In genomic region chr6:39865011-39865888, GRCh38 we compare ENCODE assay signal across 8 cellular contexts.
DNase-seq lines count a peak whose midpoint lies in the region; ATAC-seq lines count a peak whose summit lies in the region.

No MANE protein-coding gene starts in this region.

- no peaks in the 10 kb centered on the region for H3K9me3 Mint-ChIP-seq in activated CD4-positive, alpha-beta T cell treated with anti-CD3 and anti-CD28 coated beads, Interleukin-2, amount 10 ng/mL, durations not matched to agents 7 days and 5 days

- H3K4me1 ChIP-seq in mesenchymal stem cell (ENCODE audit: control insufficient read depth, insufficient read depth, low read depth, low read length): peaks cover 10% of the 10 kb centered on the region

- peak overlapping the region in 1 of 2 experiments; percentile 52 for H3K18ac ChIP-seq in mesenchymal stem cell (ENCODE audit: low read depth in 1 of 2, low read length in 2 of 2)

- H3K36me3 Mint-ChIP-seq in activated CD4-positive, alpha-beta T cell treated with anti-CD3 and anti-CD28 coated beads, Interleukin-2, amount 10 ng/mL, durations not matched to agents 7 days and 5 days (ENCODE audit: low read depth): no peaks in the 10 kb centered on the region

- H4K91ac ChIP-seq in mesenchymal stem cell (ENCODE audit: low read length): peak overlapping the region; percentile 34

- no peak overlapping the region for H3K23ac ChIP-seq in mesenchymal stem cell (ENCODE audit: low read length in 2 of 2)

- H3K4ac ChIP-seq in mesenchymal stem cell (ENCODE audit: low read depth in 1 of 2, low read length in 2 of 2): no peak overlapping the region

- H3K4me3 ChIP-seq in mesenchymal stem cell (ENCODE audit: insufficient read depth in 1 of 2, low read depth in 1 of 2, low read length in 2 of 2): no peak overlapping the region

- no peak overlapping the region for H2AK5ac ChIP-seq in mesenchymal stem cell (ENCODE audit: low read length, severe bottlenecking)

- no peak overlapping the region for H3K27ac Mint-ChIP-seq in activated CD4-positive, alpha-beta T cell treated with anti-CD3 and anti-CD28 coated beads, Interleukin-2, amount 10 ng/mL, durations not matched to agents 7 days and 5 days

- H2BK12ac ChIP-seq in mesenchymal stem cell (ENCODE audit: low read length in 2 of 2): peak overlapping the region in 1 of 2 experiments; percentile 52

- no peak overlapping the region for H3K27ac ChIP-seq in mesenchymal stem cell (ENCODE audit: low read length, poor library complexity, severe bottlenecking)

- H3K4me3 Mint-ChIP-seq in activated CD4-positive, alpha-beta T cell treated with anti-CD3 and anti-CD28 coated beads, Interleukin-2, amount 10 ng/mL, durations not matched to agents 7 days and 5 days: no peak overlapping the region

- no peak for ATAC-seq in HG02642 (IDR thresholded peaks at IDR 0.05; ENCODE audit: poor library complexity, unreplicated experiment)

- H3K9me3 ChIP-seq in mesenchymal stem cell (ENCODE audit: control insufficient read depth, low read length): no peaks in the 10 kb centered on the region

- no peak overlapping the region for H3K14ac ChIP-seq in mesenchymal stem cell (ENCODE audit: low read length in 2 of 2)

- no peaks in the 10 kb centered on the region for H3K27me3 ChIP-seq in mesenchymal stem cell (ENCODE audit: control insufficient read depth in 1 of 2, insufficient read depth in 1 of 2, low read length in 2 of 2)

- no peak overlapping the region for H2BK15ac ChIP-seq in mesenchymal stem cell (ENCODE audit: low read depth, poor library complexity, severe bottlenecking)

- CTCF ChIA-PET in activated CD4-positive, alpha-beta T cell treated with anti-CD3 and anti-CD28 coated beads, Interleukin-2, amount 10 ng/mL, durations not matched to agents 7 days and 5 days (lab: Charles Lee): interaction anchor here (1.0 kb wide), 2 partner anchors 8 to 9 kb away, joined by 3 read pairs; no protein-coding TSS in a partner anchor

- peaks cover 39 to 47% of the 10 kb centered on the region in 2 experiments for H3K36me3 ChIP-seq in mesenchymal stem cell (ENCODE audit: control insufficient read depth in 1 of 2, insufficient read depth in 2 of 2, low read depth in 1 of 2, low read length in 2 of 2)

- DNase-seq in DMS 273 (lab: John Stamatoyannopoulos, UW; ENCODE audit: unreplicated experiment) (peak; percentile 91), DMS 273 treated with DMSO at 0.1 percent for 48 hours (lab: John Stamatoyannopoulos, UW) (no peak), NAMALWA (ENCODE audit: low spot score) (peak; percentile 57), mesenchymal stem cell (peak; percentile 59)
- DNase-seq in activated CD4-positive, alpha-beta T cell treated with anti-CD3 and anti-CD28 coated beads, Interleukin-2, amount 10 ng/mL, durations not matched to agents 7 days and 5 days: peak; percentile 69
- peak; percentile 33 for DNase-seq in effector CD4-positive, alpha-beta T cell
- DNase-seq in stimulated activated CD8-positive, alpha-beta memory T cell treated with anti-CD3 and anti-CD28 coated beads, Interleukin-4, amount 100 ng/mL, for 48 hours: peak; percentile 88

- no peak overlapping the region for H2BK120ac ChIP-seq in mesenchymal stem cell (ENCODE audit: low read depth, low read length)

- H3K4me1 Mint-ChIP-seq in activated CD4-positive, alpha-beta T cell treated with anti-CD3 and anti-CD28 coated beads, Interleukin-2, amount 10 ng/mL, durations not matched to agents 7 days and 5 days: no peaks in the 10 kb centered on the region

- no peak overlapping the region for H3K4me2 ChIP-seq in mesenchymal stem cell (ENCODE audit: low read length, poor library complexity, severe bottlenecking)

- no peak overlapping the region for H2BK5ac ChIP-seq in mesenchymal stem cell (ENCODE audit: low read depth, low read length, poor library complexity, severe bottlenecking)

- POLR2A ChIA-PET in activated CD4-positive, alpha-beta T cell treated with anti-CD3 and anti-CD28 coated beads, Interleukin-2, amount 10 ng/mL, durations not matched to agents 7 days and 5 days (lab: Charles Lee): no interaction called here

- peaks cover 3% of the 10 kb centered on the region for H3K27me3 Mint-ChIP-seq in activated CD4-positive, alpha-beta T cell treated with anti-CD3 and anti-CD28 coated beads, Interleukin-2, amount 10 ng/mL, durations not matched to agents 7 days and 5 days

- no peak overlapping the region for H4K8ac ChIP-seq in mesenchymal stem cell (ENCODE audit: low read length)

- no peaks in the 10 kb centered on the region for H3K79me1 ChIP-seq in mesenchymal stem cell (replicated peaks; ENCODE audit: low read length, poor library complexity, severe bottlenecking)

- WGBS in mesenchymal stem cell: 52% methylated on average over 10 of the region's 15 CpGs

- no peak overlapping the region for H3K9ac ChIP-seq in mesenchymal stem cell (ENCODE audit: low read length)

- H2AFZ ChIP-seq in mesenchymal stem cell (ENCODE audit: low read depth, low read length): no peak overlapping the region
